In genomic region chr20:39986231-39986904, GRCh38 we compare ENCODE assay signal across 9 cellular contexts.
DNase-seq lines count a peak whose midpoint lies in the region; ATAC-seq and TF ChIP-seq lines count a peak whose summit lies in the region.
"Had no signal": no experiment of that assay in that cellular context is flagged by ENCODE, and none has a peak within 500 bp of the region (broad histone marks: within the 10 kb centered on the region; RNA-seq: fewer than 3 reads in every experiment).

No MANE protein-coding gene starts in this region.

- no peak overlapping the region for H3K4me3 ChIP-seq in GM23248
- no peak overlapping the region for H3K4me3 ChIP-seq in right cardiac atrium (ENCODE audit: low read length)

- H3K9me3 ChIP-seq in GM23248 (ENCODE audit: low read depth) (no peaks in the 10 kb centered on the region), right cardiac atrium (ENCODE audit: control insufficient read depth, low read length) (no peaks in the 10 kb centered on the region)

- DNase-seq in GM23248 (peak; percentile 74), right cardiac atrium (peak; percentile 73 to 86 (median 81)), putamen (ENCODE audit: low spot score) (peak; percentile 5), mesenteric fat pad (ENCODE audit: low spot score) (no peak)
- DNase-seq in activated naive CD4-positive, alpha-beta T cell treated with anti-CD3 and anti-CD28 coated beads, Interleukin-2, amount 50 U/mL, for 16 hours = no peak

- 0 out of 2 replicates have a peak, but pooled peaks cover 8% of the 10 kb centered on the region for H3F3A ChIP-seq in GM23248 (ENCODE audit: insufficient read depth)

- 6 to 11% methylated on average over 6 of the region's 6 CpGs for WGBS in GM23248 (ENCODE audit: low coverage in 1 of 2, low lambda C conversion rate in 2 of 2, missing lambda C conversion rate in 2 of 2), 2 experiments
- WGBS in right cardiac atrium = 16% methylated on average over 6 of the region's 6 CpGs

- no peaks in the 10 kb centered on the region for H3K79me2 ChIP-seq in GM23248 (ENCODE audit: insufficient read depth)

- H3K27ac ChIP-seq in GM23248 (peak overlapping the region; percentile 49), VCaP (peak overlapping the region; percentile 64), right cardiac atrium (ENCODE audit: low read length) (peak overlapping the region; percentile 100)

- no peaks in the 10 kb centered on the region for H4K20me1 ChIP-seq in GM23248 (ENCODE audit: insufficient read depth)

- peaks cover 13% of the 10 kb centered on the region for H3K4me1 ChIP-seq in GM23248 (ENCODE audit: insufficient read depth)
- H3K4me1 ChIP-seq in right cardiac atrium (ENCODE audit: control insufficient read depth, insufficient read depth, low read length) = peaks cover 15% of the 10 kb centered on the region

- H3K9me2 ChIP-seq in GM23248 (ENCODE audit: insufficient read depth) = no peaks in the 10 kb centered on the region

- in situ Hi-C loops in GM23248 (cut with MboI) = loop anchor here (25.0 kb wide), 1 partner anchor 1101 kb away; no protein-coding TSS in a partner anchor

- H3K4me2 ChIP-seq in GM23248 (ENCODE audit: unreplicated experiment) = peak overlapping the region; percentile 61

- H3K27me3 ChIP-seq in GM23248 (replicated peaks; ENCODE audit: insufficient read depth) = no peaks in the 10 kb centered on the region
- H3K27me3 ChIP-seq in right cardiac atrium (ENCODE audit: control insufficient read depth, insufficient read depth) = no peaks in the 10 kb centered on the region

- intact Hi-C loops in right cardiac atrium (cut with DNase I) = no loop called here

- no peaks in the 10 kb centered on the region for H3K36me3 ChIP-seq in GM23248 (ENCODE audit: low read depth)

- H3K9ac ChIP-seq in GM23248 = peak overlapping the region; percentile 39

- no peak for TF ChIP-seq CTCF in VCaP (conservative IDR thresholded peaks at IDR 0.05)

- peak; percentile 92 to 93 for ATAC-seq in right cardiac atrium
- ATAC-seq in GM19351 (IDR thresholded peaks at IDR 0.05; ENCODE audit: unreplicated experiment) = no peak
- no peak for ATAC-seq in HG03469 (IDR thresholded peaks at IDR 0.05; ENCODE audit: unreplicated experiment)
- ATAC-seq: Panc1 had no signal

- peak overlapping the region; percentile 66 for H2AFZ ChIP-seq in GM23248

Comparison
In these comparisons a context has a peak if more than half of its experiments do, and no peak if none do; other contexts are left out.
1. DNase-seq: peak in GM23248 (single experiment), right cardiac atrium (3 of 3) and putamen (single experiment); none in activated naive CD4-positive, alpha-beta T cell treated with anti-CD3 and anti-CD28 coated beads, Interleukin-2, amount 50 U/mL, for 16 hours (single experiment) and mesenteric fat pad (single experiment).
2. H3K27ac ChIP-seq: peak in every context shown above with its lines; median percentile 100 in right cardiac atrium; 64 in VCaP; 49 in GM23248.
3. ATAC-seq: peak in right cardiac atrium (2 of 2); none in GM19351 (single experiment) and HG03469 (single experiment).